Comparison of ENCODE assay signal across 20 cellular contexts in the genomic region with DNA sequence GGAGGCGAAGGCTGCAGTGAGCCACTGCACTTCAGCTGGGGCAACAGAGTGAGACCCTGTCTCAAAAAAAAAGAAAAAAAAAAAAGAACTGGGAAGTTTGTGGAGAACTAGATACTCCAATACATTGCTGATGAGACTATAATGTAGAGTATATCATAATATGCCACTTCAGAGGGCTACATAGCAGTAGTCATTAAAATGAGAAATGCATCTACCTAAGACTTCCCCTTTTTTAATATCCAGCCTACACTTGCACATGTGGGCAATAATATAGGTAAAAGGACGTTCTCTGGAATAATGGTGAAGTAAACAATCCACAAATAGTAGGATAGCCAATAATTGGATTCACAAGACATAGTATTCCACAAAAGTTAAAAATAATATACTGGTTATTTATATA.
DNase-seq lines count a peak whose midpoint lies in the region; ATAC-seq, FAIRE-seq and TF ChIP-seq lines count a peak whose summit lies in the region.
"Had no signal": no experiment of that assay in that cellular context is flagged by ENCODE, and none has a peak within 500 bp of the region (broad histone marks: within the 10 kb centered on the region; RNA-seq: fewer than 3 reads in every experiment).

No MANE protein-coding gene starts in this region.

- no TSS peak for BruUV-seq in GM12878 (replicated peaks; lab: Mats Ljungman, UMichigan)

- H3K79me2 ChIP-seq in GM12878 (ENCODE audit: control insufficient read depth, insufficient read depth, low read length): no peaks in the 10 kb centered on the region

- DNase-seq in CD1c-positive myeloid dendritic cell (ENCODE audit: extremely low spot score) (peak; percentile 28), GM12891 (ENCODE audit: insufficient read length, low spot score) (no peak), NOMO-1 treated with DMSO at 0.1 percent for 48 hours (lab: John Stamatoyannopoulos, UW; ENCODE audit: unreplicated experiment) (peak; percentile 62), GM12878 (ENCODE audit: low read depth, low spot score) (no peak)
- no peak for DNase-seq in effector CD4-positive, alpha-beta T cell
- DNase-seq: ACHN; BE2C; C1 segment of cervical spinal cord; Caco-2; CD4-positive, alpha-beta T cell; GOT3; H7; HFFc6; IMR-90 had no signal

- no peak overlapping the region for H3K4me2 ChIP-seq in GM12878 (ENCODE audit: control insufficient read depth, insufficient read depth)

- no peaks in the 10 kb centered on the region for H3K9me3 Mint-ChIP-seq in stimulated activated memory B cell treated with anti-CD40 and anti-IgM and Interleukin-4, amounts not matched to agents 10 μg/mL and 1 μg/mL and 100 μg/mL, for 72 hours
- H3K9me3 Mint-ChIP-seq: CD4-positive, alpha-beta T cell had no signal

- TF ChIP-seq POLR2A in GM12891 (IDR thresholded peaks at IDR 0.05; ENCODE audit: low read depth, low read length) (no peak), GM12878 (IDR thresholded peaks at IDR 0.05; ENCODE audit: low read depth, low read length) (no peak)

- no peak for ATAC-seq in GM12878
- ATAC-seq in stimulated activated memory B cell treated with anti-CD40 and anti-IgM and Interleukin-4, amounts not matched to agents 10 μg/mL and 1 μg/mL and 100 μg/mL, for 72 hours: no peak
- no peak for ATAC-seq in GM21576 (IDR thresholded peaks at IDR 0.05; ENCODE audit: unreplicated experiment)
- ATAC-seq: HCT116 had no signal

- SMC1A ChIA-PET in GM12878 (lab: Charles Lee; ENCODE audit: uncharacterized antibody, unreplicated experiment): interaction anchor here (0.8 to 1.1 kb wide), 2 partner anchors 307 to 314 kb away, joined by 3 read pairs; no protein-coding TSS in a partner anchor

- H3K27me3 Mint-ChIP-seq in stimulated activated memory B cell treated with anti-CD40 and anti-IgM and Interleukin-4, amounts not matched to agents 10 μg/mL and 1 μg/mL and 100 μg/mL, for 72 hours: no peaks in the 10 kb centered on the region
- H3K27me3 Mint-ChIP-seq: CD4-positive, alpha-beta T cell had no signal

- in situ Hi-C loops in GM12878 (cut with MboI): no loop called here

- no peak for TF ChIP-seq EP300 in GM12878 (IDR thresholded peaks at IDR 0.05; ENCODE audit: borderline replicate concordance in 1 of 2, control insufficient read depth in 1 of 2, low read depth in 2 of 2, low read length in 2 of 2)

- H3K36me3 Mint-ChIP-seq in stimulated activated memory B cell treated with anti-CD40 and anti-IgM and Interleukin-4, amounts not matched to agents 10 μg/mL and 1 μg/mL and 100 μg/mL, for 72 hours: no peaks in the 10 kb centered on the region

- H3K27ac ChIP-seq in GM12878 (ENCODE audit: control insufficient read depth, insufficient read depth): no peak overlapping the region

- no peak overlapping the region for H3K27ac Mint-ChIP-seq in stimulated activated memory B cell treated with anti-CD40 and anti-IgM and Interleukin-4, amounts not matched to agents 10 μg/mL and 1 μg/mL and 100 μg/mL, for 72 hours
- H3K27ac Mint-ChIP-seq: CD4-positive, alpha-beta T cell; HFFc6 had no signal

- intact Hi-C loops in GM12878 (cut with micrococcal nuclease; ENCODE audit: unreplicated experiment): no loop called here

- H2AFZ ChIP-seq in GM12878 (ENCODE audit: control insufficient read depth, low read depth, low read length): no peak overlapping the region

- FAIRE-seq in GM12891 (lab: Jason Lieb, UNC): no peak
- no peak for FAIRE-seq in GM12878 (lab: Jason Lieb, UNC)
- FAIRE-seq: A204.1, G401.6, HTR-8/SVneo had no signal

- RAD21 ChIA-PET in GM12878 (lab: Charles Lee; ENCODE audit: unreplicated experiment): interaction anchor here (1.5 kb wide), 1 partner anchor 13 kb away, joined by 3 read pairs; no protein-coding TSS in a partner anchor

- POLR2A ChIA-PET in GM12878 (lab: Charles Lee): no interaction called here

- H4K20me1 ChIP-seq in GM12878 (ENCODE audit: control insufficient read depth, insufficient read depth): no peaks in the 10 kb centered on the region

- no peak for TF ChIP-seq CTCF in GM12878 (IDR thresholded peaks at IDR 0.05 in 2 of 3, conservative IDR thresholded peaks at IDR 0.05 in 1 of 3; ENCODE audit: control insufficient read depth in 2 of 3, extremely low read depth in 1 of 3, insufficient read depth in 1 of 3, low read depth in 3 of 3, low read length in 3 of 3)

- no peak for TF ChIP-seq RAD21 in GM12878 (IDR thresholded peaks at IDR 0.05; ENCODE audit: insufficient read depth, low read depth, low read length)

- H3K9me3 ChIP-seq in GM12878 (replicated peaks; ENCODE audit: control insufficient read depth, insufficient read depth, low read length): no peaks in the 10 kb centered on the region; the same call in 2 of the 3 replicates
- H3K9me3 ChIP-seq: BE2C, Caco-2 had no signal

- no peak overlapping the region for H3K9ac ChIP-seq in GM12878 (ENCODE audit: control insufficient read depth, insufficient read depth, low read length)

- H3K4me1 Mint-ChIP-seq in stimulated activated memory B cell treated with anti-CD40 and anti-IgM and Interleukin-4, amounts not matched to agents 10 μg/mL and 1 μg/mL and 100 μg/mL, for 72 hours: no peaks in the 10 kb centered on the region

- 40% methylated on average over 2 of the region's 2 CpGs for WGBS in GM12878 (ENCODE audit: insufficient coverage, insufficient replicate concordance, low lambda C conversion rate, missing lambda C conversion rate)

- H3K4me3 Mint-ChIP-seq in stimulated activated memory B cell treated with anti-CD40 and anti-IgM and Interleukin-4, amounts not matched to agents 10 μg/mL and 1 μg/mL and 100 μg/mL, for 72 hours: no peak overlapping the region
- H3K4me3 Mint-ChIP-seq: CD4-positive, alpha-beta T cell; HFFc6 had no signal

- no peaks in the 10 kb centered on the region for H3K4me1 ChIP-seq in GM12878 (ENCODE audit: control insufficient read depth, insufficient read depth, low read length)
- H3K4me1 ChIP-seq: BE2C, Caco-2 had no signal

- H3K27me3 ChIP-seq in GM12878 (replicated peaks in 1 of 2; ENCODE audit: control insufficient read depth in 2 of 2, insufficient read depth in 2 of 2, low read length in 1 of 2): no peaks in the 10 kb centered on the region
- H3K27me3 ChIP-seq: BE2C had no signal

- no peak overlapping the region for H3K4me3 ChIP-seq in GM12878

- no peaks in the 10 kb centered on the region for H3K36me3 ChIP-seq in GM12878 (ENCODE audit: control insufficient read depth in 2 of 2, insufficient read depth in 2 of 2, low read length in 1 of 2)
- H3K36me3 ChIP-seq: BE2C had no signal

- CTCF ChIA-PET in GM12878 (lab: Yijun Ruan, JAX): interaction anchor here (1.0 kb wide), 1 partner anchor 16 kb away, joined by 5 read pairs; no protein-coding TSS in a partner anchor

TF ChIP-seq in GM12891, 5 proteins besides CTCF, POLR2A, EP300 and RAD21:
- TF ChIP-seq SPI1 (IDR thresholded peaks at IDR 0.05; ENCODE audit: low read depth, low read length) (peak; percentile 29), PAX5 (IDR thresholded peaks at IDR 0.05; ENCODE audit: insufficient read depth, low read length, severe bottlenecking) (no peak)

TF ChIP-seq in GM12878, 131 proteins besides CTCF, POLR2A, EP300 and RAD21 (continues in another document):
- TF ChIP-seq MYC (IDR thresholded peaks at IDR 0.05; ENCODE audit: insufficient read depth, insufficient read length, insufficient replicate concordance, low read length, severe bottlenecking): no peak
- peak; percentile 26; the same call in 1 of the 2 replicates for TF ChIP-seq SPI1 (IDR thresholded peaks at IDR 0.05; ENCODE audit: borderline replicate concordance, insufficient read depth, low read depth, low read length)
- TF ChIP-seq, protein P1, sequence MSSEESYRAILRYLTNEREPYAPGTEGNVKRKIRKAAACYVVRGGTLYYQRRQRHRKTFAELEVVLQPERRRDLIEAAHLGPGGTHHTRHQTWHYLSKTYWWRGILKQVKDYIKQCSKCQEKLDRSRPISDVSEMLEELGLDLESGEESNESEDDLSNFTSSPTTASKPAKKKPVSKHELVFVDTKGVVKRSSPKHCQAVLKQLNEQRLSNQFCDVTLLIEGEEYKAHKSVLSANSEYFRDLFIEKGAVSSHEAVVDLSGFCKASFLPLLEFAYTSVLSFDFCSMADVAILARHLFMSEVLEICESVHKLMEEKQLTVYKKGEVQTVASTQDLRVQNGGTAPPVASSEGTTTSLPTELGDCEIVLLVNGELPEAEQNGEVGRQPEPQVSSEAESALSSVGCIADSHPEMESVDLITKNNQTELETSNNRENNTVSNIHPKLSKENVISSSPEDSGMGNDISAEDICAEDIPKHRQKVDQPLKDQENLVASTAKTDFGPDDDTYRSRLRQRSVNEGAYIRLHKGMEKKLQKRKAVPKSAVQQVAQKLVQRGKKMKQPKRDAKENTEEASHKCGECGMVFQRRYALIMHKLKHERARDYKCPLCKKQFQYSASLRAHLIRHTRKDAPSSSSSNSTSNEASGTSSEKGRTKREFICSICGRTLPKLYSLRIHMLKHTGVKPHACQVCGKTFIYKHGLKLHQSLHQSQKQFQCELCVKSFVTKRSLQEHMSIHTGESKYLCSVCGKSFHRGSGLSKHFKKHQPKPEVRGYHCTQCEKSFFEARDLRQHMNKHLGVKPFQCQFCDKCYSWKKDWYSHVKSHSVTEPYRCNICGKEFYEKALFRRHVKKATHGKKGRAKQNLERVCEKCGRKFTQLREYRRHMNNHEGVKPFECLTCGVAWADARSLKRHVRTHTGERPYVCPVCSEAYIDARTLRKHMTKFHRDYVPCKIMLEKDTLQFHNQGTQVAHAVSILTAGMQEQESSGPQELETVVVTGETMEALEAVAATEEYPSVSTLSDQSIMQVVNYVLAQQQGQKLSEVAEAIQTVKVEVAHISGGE (CRISPR knock-in tag; IDR thresholded peaks at IDR 0.05): no peak
- TF ChIP-seq RCOR1 (conservative IDR thresholded peaks at IDR 0.05; ENCODE audit: low read depth, low read length): no peak
- TF ChIP-seq EGR1 (IDR thresholded peaks at IDR 0.05; ENCODE audit: borderline replicate concordance in 1 of 2, low read depth in 2 of 2, low read length in 2 of 2): no peak

Comparison
In these comparisons a context has a peak if more than half of its experiments do, and no peak if none do; other contexts are left out.
1. DNase-seq: peak in CD1c-positive myeloid dendritic cell (single experiment) and NOMO-1 treated with DMSO at 0.1 percent for 48 hours (single experiment); none in GM12891 (single experiment), GM12878 (single experiment) and effector CD4-positive, alpha-beta T cell (single experiment).